Comparison of ENCODE assay signal across 1 cellular context in genomic region chr2:71048096-71048495, GRCh38.
TF ChIP-seq lines count a peak whose summit lies in the region.

No MANE protein-coding gene starts in this region.

TF ChIP-seq in K562, 482 proteins besides CTCF, POLR2A, EP300 and RAD21:
- TF ChIP-seq MLLT1 (IDR thresholded peaks at IDR 0.05): no peak
- TF ChIP-seq C11orf30 (IDR thresholded peaks at IDR 0.05; ENCODE audit: low read depth): peak; percentile 7; the same call in 1 of the 2 replicates
- TF ChIP-seq ZNF407 (IDR thresholded peaks at IDR 0.05; ENCODE audit: low read depth): no peak
- TF ChIP-seq PHF21A (IDR thresholded peaks at IDR 0.05; ENCODE audit: borderline replicate concordance, low read depth): no peak
- peak; percentile 7; the same call in 1 of the 2 replicates for TF ChIP-seq NFE2 (IDR thresholded peaks at IDR 0.05; ENCODE audit: low read depth)
- TF ChIP-seq NR2C1 (IDR thresholded peaks at IDR 0.05): no peak
- no peak for TF ChIP-seq NR2C1 (tag; IDR thresholded peaks at IDR 0.05)
- TF ChIP-seq ZNF239 (CRISPR knock-in tag; IDR thresholded peaks at IDR 0.05): no peak
- TF ChIP-seq FOSL1 (tag; conservative IDR thresholded peaks at IDR 0.05): peak; percentile 50; the same call in 1 of the 2 replicates
TF ChIP-seq in K562: peak in this region for 3.
